ENCODE assay signal across 8 cellular contexts in genomic region chr21:35475768-35476167, GRCh38.
DNase-seq lines count a peak whose midpoint lies in the region; ATAC-seq and TF ChIP-seq lines count a peak whose summit lies in the region.

No MANE protein-coding gene starts in this region.

- ATAC-seq in lung (ENCODE audit: insufficient read depth, low FRiP score) = peak; percentile 47
- ATAC-seq in HG03097 (IDR thresholded peaks at IDR 0.05; ENCODE audit: low FRiP score, unreplicated experiment) = no peak

- peaks cover 53% of the 10 kb centered on the region for H3K4me1 Mint-ChIP-seq in activated T-helper 1 cell treated with anti-CD3 and anti-CD28 coated beads, Interleukin-12 subunit alpha, Interleukin-12 subunit beta, Interleukin-2, Interleukin-4 antibody, amounts not matched to agents 30 ng/mL and 10 ng/mL and 1 ng/mL, durations not matched to agents 14 hours and 24 hours and 36 hours (ENCODE audit: low read depth)

- H3K4me3 Mint-ChIP-seq in activated T-helper 1 cell treated with anti-CD3 and anti-CD28 coated beads, Interleukin-12 subunit alpha, Interleukin-12 subunit beta, Interleukin-2, Interleukin-4 antibody, amounts not matched to agents 30 ng/mL and 10 ng/mL and 1 ng/mL, durations not matched to agents 14 hours and 24 hours and 36 hours = peak overlapping the region; percentile 15

- no peaks in the 10 kb centered on the region for H3K36me3 ChIP-seq in lung (ENCODE audit: control insufficient read depth in 2 of 2, insufficient read depth in 2 of 2, low read length in 2 of 2)
- no peaks in the 10 kb centered on the region for H3K36me3 ChIP-seq in effector memory CD4-positive, alpha-beta T cell (ENCODE audit: control insufficient read depth, insufficient read depth, low read length)

- peaks cover 2% of the 10 kb centered on the region for H3K27me3 Mint-ChIP-seq in activated T-helper 1 cell treated with anti-CD3 and anti-CD28 coated beads, Interleukin-12 subunit alpha, Interleukin-12 subunit beta, Interleukin-2, Interleukin-4 antibody, amounts not matched to agents 30 ng/mL and 10 ng/mL and 1 ng/mL, durations not matched to agents 14 hours and 24 hours and 36 hours (ENCODE audit: insufficient read depth)

- peaks cover 14% of the 10 kb centered on the region for H3K9me3 Mint-ChIP-seq in activated T-helper 1 cell treated with anti-CD3 and anti-CD28 coated beads, Interleukin-12 subunit alpha, Interleukin-12 subunit beta, Interleukin-2, Interleukin-4 antibody, amounts not matched to agents 30 ng/mL and 10 ng/mL and 1 ng/mL, durations not matched to agents 14 hours and 24 hours and 36 hours

- H3K9me3 ChIP-seq in lung (ENCODE audit: control insufficient read depth in 2 of 2, insufficient read depth in 1 of 2, low read length in 1 of 2) = no peaks in the 10 kb centered on the region
- no peaks in the 10 kb centered on the region for H3K9me3 ChIP-seq in effector memory CD4-positive, alpha-beta T cell (ENCODE audit: control insufficient read depth, low read length)

- 6 to 24% methylated on average over 4 of the region's 4 CpGs for WGBS in lung, 2 donors

- H3K27me3 ChIP-seq in lung (ENCODE audit: control insufficient read depth, insufficient read depth) = no peaks in the 10 kb centered on the region
- no peaks in the 10 kb centered on the region for H3K27me3 ChIP-seq in effector memory CD4-positive, alpha-beta T cell (replicated peaks; ENCODE audit: control insufficient read depth, insufficient read depth, low read length, poor library complexity, severe bottlenecking)

- H3K36me3 Mint-ChIP-seq in activated T-helper 1 cell treated with anti-CD3 and anti-CD28 coated beads, Interleukin-12 subunit alpha, Interleukin-12 subunit beta, Interleukin-2, Interleukin-4 antibody, amounts not matched to agents 30 ng/mL and 10 ng/mL and 1 ng/mL, durations not matched to agents 14 hours and 24 hours and 36 hours (ENCODE audit: low read depth) = peaks cover 8% of the 10 kb centered on the region

- intact Hi-C loops in activated T-helper 1 cell treated with anti-CD3 and anti-CD28 coated beads, Interleukin-12 subunit alpha, Interleukin-12 subunit beta, Interleukin-2, Interleukin-4 antibody, amounts not matched to agents 30 ng/mL and 10 ng/mL and 1 ng/mL, durations not matched to agents 14 hours and 24 hours and 36 hours (cut with micrococcal nuclease) = no loop called here

- POLR2A ChIA-PET in AG04449 (lab: Yijun Ruan, JAX) = interaction anchor here (1.5 kb wide), 1 partner anchor 588 kb away, joined by 5 read pairs; no protein-coding TSS in a partner anchor

- no peak overlapping the region for H3K27ac ChIP-seq in lung (ENCODE audit: low read depth in 1 of 2, low read length in 1 of 2)
- H3K27ac ChIP-seq in effector memory CD4-positive, alpha-beta T cell (ENCODE audit: insufficient read depth, low read length, poor library complexity, severe bottlenecking) = no peak overlapping the region

- TF ChIP-seq CTCF in AG04449 (IDR thresholded peaks at IDR 0.05; ENCODE audit: insufficient read depth, low read length, missing control alignments) (no peak), lung (IDR thresholded peaks at IDR 0.05; ENCODE audit: control extremely low read depth, extremely low read depth) (no peak)

- H3K4me3 ChIP-seq in AG04449 (ENCODE audit: low read depth, low read length) (no peak overlapping the region), lung (no peak overlapping the region)
- H3K4me3 ChIP-seq in effector memory CD4-positive, alpha-beta T cell (ENCODE audit: insufficient read depth, low read depth, low read length, poor library complexity, severe bottlenecking) = no peak overlapping the region

- DNase-seq in AG04449 (ENCODE audit: low read depth, low spot score) (peak; percentile 42), HT1080 (ENCODE audit: low read depth) (peak; percentile 18), lung (ENCODE audit: low spot score) (no peak), NCI-H446 (lab: John Stamatoyannopoulos, UW) (no peak), activated gamma-delta T cell (lab: John Stamatoyannopoulos, UW) (no peak)
- DNase-seq in activated T-helper 1 cell treated with anti-CD3 and anti-CD28 coated beads, Interleukin-12 subunit alpha, Interleukin-12 subunit beta, Interleukin-2, Interleukin-4 antibody, amounts not matched to agents 30 ng/mL and 10 ng/mL and 1 ng/mL, durations not matched to agents 14 hours and 24 hours and 36 hours (ENCODE audit: low spot score) = no peak
- DNase-seq in effector memory CD4-positive, alpha-beta T cell = no peak

- CTCF ChIA-PET in AG04449 (lab: Yijun Ruan, JAX) = interaction anchor here (1.7 kb wide), 1 partner anchor 364 kb away, joined by 5 read pairs; no protein-coding TSS in a partner anchor

- H3K27ac Mint-ChIP-seq in activated T-helper 1 cell treated with anti-CD3 and anti-CD28 coated beads, Interleukin-12 subunit alpha, Interleukin-12 subunit beta, Interleukin-2, Interleukin-4 antibody, amounts not matched to agents 30 ng/mL and 10 ng/mL and 1 ng/mL, durations not matched to agents 14 hours and 24 hours and 36 hours = peak overlapping the region; percentile 49

- peaks cover 0 to 1% of the 10 kb centered on the region in 2 donors for H3K4me1 ChIP-seq in lung (ENCODE audit: control insufficient read depth in 2 of 2, insufficient read depth in 2 of 2, low read length in 2 of 2)
- no peaks in the 10 kb centered on the region for H3K4me1 ChIP-seq in effector memory CD4-positive, alpha-beta T cell (ENCODE audit: control insufficient read depth, insufficient read depth, low read length, poor library complexity, severe bottlenecking)

Comparison
In these comparisons a context has a peak if more than half of its experiments do, and no peak if none do; other contexts are left out.
1. DNase-seq: peak in AG04449 (single experiment) and HT1080 (single experiment); none in activated T-helper 1 cell treated with anti-CD3 and anti-CD28 coated beads, Interleukin-12 subunit alpha, Interleukin-12 subunit beta, Interleukin-2, Interleukin-4 antibody, amounts not matched to agents 30 ng/mL and 10 ng/mL and 1 ng/mL, durations not matched to agents 14 hours and 24 hours and 36 hours (single experiment), lung (single experiment), NCI-H446 (0 of 2), activated gamma-delta T cell (single experiment) and effector memory CD4-positive, alpha-beta T cell (0 of 3).